In the genomic region with DNA sequence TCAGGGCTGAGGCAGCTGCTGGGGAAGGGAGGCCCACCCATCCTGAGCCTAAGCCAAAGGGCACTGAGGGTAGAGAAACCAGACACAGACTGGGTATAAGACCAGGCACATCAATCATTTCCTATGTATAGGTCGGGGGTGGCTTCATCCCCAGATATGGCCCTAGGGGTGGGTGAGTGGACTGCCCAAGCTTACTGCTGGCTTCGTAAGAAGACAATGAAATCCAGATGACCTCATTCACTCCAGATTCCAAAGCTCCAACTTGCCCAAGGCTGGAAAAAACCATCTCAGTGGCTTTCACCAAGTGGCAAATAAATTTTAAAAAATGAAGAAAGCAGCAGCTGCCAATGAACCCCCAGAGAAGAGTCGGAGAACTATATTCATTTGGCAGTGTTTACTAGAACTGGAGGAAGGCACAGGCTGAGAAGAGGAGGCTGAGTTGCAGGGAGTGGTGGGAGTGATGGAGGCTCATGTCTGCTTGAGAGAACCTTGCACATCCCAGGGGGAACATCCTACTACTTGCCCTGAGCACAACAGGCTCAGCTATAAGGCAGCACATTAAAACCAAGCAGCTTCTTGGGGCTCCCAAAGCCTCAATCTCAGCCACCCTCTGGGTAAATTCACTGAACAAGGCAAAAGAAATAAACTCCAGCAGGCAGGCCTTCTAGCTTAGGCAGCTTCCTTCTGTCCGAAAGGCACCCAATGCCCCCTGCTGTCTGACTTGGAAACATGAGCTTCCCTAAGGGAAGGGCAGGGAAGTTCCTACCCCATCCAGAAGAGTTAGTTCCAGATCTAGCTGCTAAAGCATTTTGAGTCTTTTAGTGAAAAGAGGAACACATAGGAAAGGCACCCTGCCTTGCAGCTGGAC, we compare ENCODE assay signal across 8 cellular contexts. TPM values are rescaled to one million over a fixed set of nuclear protein-coding genes. Genes with fewer than 3 reads are reported as not detected.
DNase-seq lines count a peak whose midpoint lies in the region; ATAC-seq and FAIRE-seq lines count a peak whose summit lies in the region.

No MANE protein-coding gene starts in this region.

- H3K36me3 Mint-ChIP-seq in memory B cell (peaks cover 34% of the 10 kb centered on the region), T-helper 17 cell (ENCODE audit: low read depth) (peaks cover 5% of the 10 kb centered on the region)

- DNase-seq in G401 (ENCODE audit: low spot score) (peak; percentile 73), NCI-H460 (ENCODE audit: extremely low read depth, low read depth) (peak; percentile 54), dedifferentiated amniotic fluid mesenchymal stem cell (ENCODE audit: extremely low spot score) (peak; percentile 84), memory B cell (ENCODE audit: low spot score in 2 of 2) (no peak), urothelium cell line (ENCODE audit: low spot score) (peak; percentile 30), T-helper 17 cell (no peak)
- DNase-seq in activated CD4-positive, CD25-positive, alpha-beta regulatory T cell treated with anti-CD3 and anti-CD28 coated beads, Interleukin-2, amount 50 U/mL, for 72 hours: no peak
- DNase-seq in stimulated activated naive CD4-positive, alpha-beta T cell (lab: John Stamatoyannopoulos, UW): no peak

- in situ Hi-C loops in G401 (cut with HindIII; ENCODE audit: low sequenced_read_pairs): loop anchor here (5.0 kb wide), 1 partner anchor 63 kb away; no protein-coding TSS in a partner anchor

- peaks cover 2% of the 10 kb centered on the region for H3K4me1 Mint-ChIP-seq in memory B cell
- peaks cover 9% of the 10 kb centered on the region for H3K4me1 Mint-ChIP-seq in T-helper 17 cell

- no peak overlapping the region for H3K4me3 Mint-ChIP-seq in memory B cell
- no peak overlapping the region for H3K4me3 Mint-ChIP-seq in T-helper 17 cell

- no peaks in the 10 kb centered on the region for H3K9me3 ChIP-seq in T-helper 17 cell (ENCODE audit: control insufficient read depth, low read length, poor library complexity, severe bottlenecking)

- peak overlapping the region; percentile 82 for H3K27ac Mint-ChIP-seq in memory B cell
- no peak overlapping the region for H3K27ac Mint-ChIP-seq in T-helper 17 cell

- FAIRE-seq in urothelium cell line (lab: Jason Lieb, UNC): no peak

- ATAC-seq in memory B cell (ENCODE audit: low read depth) (no peak), T-helper 17 cell (no peak)

- no peaks in the 10 kb centered on the region for H3K27me3 Mint-ChIP-seq in memory B cell
- H3K27me3 Mint-ChIP-seq in T-helper 17 cell: no peaks in the 10 kb centered on the region

- H3K9me3 Mint-ChIP-seq in memory B cell: no peaks in the 10 kb centered on the region

RNA-seq across cellular contexts. Expression of a gene that starts 14.1 kb away (rescaled TPM):
- total RNA-seq in G401 (2014; rRNA removed; shearing (Covaris generic)): 42.2 and 72.2 TPM in 2 replicates
- 57.5 and 63.5 TPM in 2 replicates for total RNA-seq in NCI-H460 (2014; rRNA removed; shearing (Covaris generic))
- polyA plus RNA-seq in NCI-H460 (2014; cell fraction: nucleus; rRNA removed): 29.0 and 44.6 TPM in 2 replicates
- 10 to 100 TPM; 19.6 to 21.6 TPM for total RNA-seq in T-helper 17 cell

RNA-seq across cellular contexts. Expression of a gene that starts 28.9 kb away (rescaled TPM):
- 0.71 TPM in 1 of 2 replicates, not detected in the other for total RNA-seq in G401 (2014; rRNA removed; shearing (Covaris generic))
- not detected in 2 replicates for total RNA-seq in NCI-H460 (2014; rRNA removed; shearing (Covaris generic))
- not detected in 2 replicates for polyA plus RNA-seq in NCI-H460 (2014; cell fraction: nucleus; rRNA removed)
- not detected for total RNA-seq in T-helper 17 cell

RNA-seq across cellular contexts. Expression of a gene that starts 43.1 kb away (rescaled TPM):
- 69.8 and 77.1 TPM in 2 replicates for total RNA-seq in G401 (2014; rRNA removed; shearing (Covaris generic))
- total RNA-seq in NCI-H460 (2014; rRNA removed; shearing (Covaris generic)): 90.9 and 125 TPM in 2 replicates
- 328 and 373 TPM in 2 replicates for polyA plus RNA-seq in NCI-H460 (2014; cell fraction: nucleus; rRNA removed)
- 100 to 1,000 TPM; 167 to 178 TPM for total RNA-seq in T-helper 17 cell

Comparison
In these comparisons a context has a peak if more than half of its experiments do, and no peak if none do; other contexts are left out.
1. DNase-seq: peak in G401 (single experiment), NCI-H460 (single experiment), dedifferentiated amniotic fluid mesenchymal stem cell (single experiment) and urothelium cell line (single experiment); none in memory B cell (0 of 2), activated CD4-positive, CD25-positive, alpha-beta regulatory T cell treated with anti-CD3 and anti-CD28 coated beads, Interleukin-2, amount 50 U/mL, for 72 hours (single experiment), stimulated activated naive CD4-positive, alpha-beta T cell (0 of 6) and T-helper 17 cell (0 of 3).